13 cellular contexts compared by ENCODE assay signal in the genomic region with DNA sequence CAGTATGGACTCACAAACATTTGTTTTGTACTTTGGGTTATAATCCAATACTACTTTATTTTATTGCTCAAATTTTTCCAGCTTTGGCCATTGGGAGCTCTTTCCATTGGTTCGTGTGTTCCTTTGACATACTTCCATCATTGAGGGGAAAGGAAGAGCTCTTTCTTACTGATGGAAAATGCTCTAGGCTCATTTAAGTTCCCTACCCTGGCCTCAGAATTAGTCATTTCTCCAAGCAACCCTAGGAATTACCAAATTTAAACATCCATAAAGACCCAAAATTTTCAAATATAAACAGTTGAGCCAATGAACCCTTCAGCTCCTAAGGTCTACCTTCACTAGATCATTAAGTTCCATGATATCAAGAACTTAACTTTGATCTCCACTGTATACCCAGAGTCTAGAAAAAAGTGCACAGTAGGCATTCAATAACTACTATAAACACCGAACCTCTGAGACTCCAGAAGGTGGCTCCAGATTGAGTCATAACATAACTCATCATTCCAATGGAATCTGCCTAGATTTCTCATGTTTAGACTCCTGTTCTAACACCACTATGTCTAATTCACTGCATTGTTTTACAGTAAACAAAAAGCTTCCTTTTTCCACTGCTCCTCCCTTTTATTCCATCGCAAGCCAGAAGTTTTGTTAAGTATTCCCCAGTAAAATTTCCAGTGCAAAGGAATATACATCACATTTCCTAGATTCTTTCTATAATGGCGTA. TPM values are rescaled to one million over a fixed set of nuclear protein-coding genes. Genes with fewer than 3 reads are reported as not detected.
DNase-seq lines count a peak whose midpoint lies in the region; ATAC-seq and FAIRE-seq lines count a peak whose summit lies in the region.
"Had no signal": no experiment of that assay in that cellular context is flagged by ENCODE, and none has a peak within 500 bp of the region (broad histone marks: within the 10 kb centered on the region; RNA-seq: fewer than 3 reads in every experiment).

No MANE protein-coding gene starts in this region.

- no peaks in the 10 kb centered on the region for H3K9me3 ChIP-seq in T-helper 17 cell (ENCODE audit: control insufficient read depth, low read length, poor library complexity, severe bottlenecking)

- peaks cover 6% of the 10 kb centered on the region for H3K36me3 Mint-ChIP-seq in T-helper 17 cell (ENCODE audit: low read depth)

- peak overlapping the region; percentile 79 for H3K27ac ChIP-seq in epithelial cell of prostate
- H3K27ac ChIP-seq: parathyroid adenoma had no signal

- H3K27me3 Mint-ChIP-seq in T-helper 17 cell: no peaks in the 10 kb centered on the region

- ATAC-seq in T-helper 17 cell: no peak

- no peak overlapping the region for H3K27ac Mint-ChIP-seq in T-helper 17 cell
- H3K27ac Mint-ChIP-seq: T-helper 2 cell treated with Interferon-gamma antibody and Interleukin-4, amounts not matched to agents 5 μg/mL and 100 μg/mL, for 36 hours had no signal

- H3K4me3 Mint-ChIP-seq in T-helper 17 cell: no peak overlapping the region
- H3K4me3 Mint-ChIP-seq: T-helper 2 cell treated with Interferon-gamma antibody and Interleukin-4, amounts not matched to agents 5 μg/mL and 100 μg/mL, for 36 hours had no signal

- DNase-seq in GM03348 (ENCODE audit: low spot score): peak; percentile 69
- peak; percentile 68 for DNase-seq in RCC 7860 (ENCODE audit: low spot score)
- DNase-seq in epithelial cell of prostate (ENCODE audit: low read depth, low spot score): peak; percentile 26
- peak; percentile 65 for DNase-seq in non-pigmented ciliary epithelial cell (ENCODE audit: low read depth)
- no peak for DNase-seq in T-helper 17 cell
- no peak for DNase-seq in activated gamma-delta T cell (lab: John Stamatoyannopoulos, UW)
- no peak for DNase-seq in SIG-M5 treated with dmso at 0.1 percent for 504 hours (lab: John Stamatoyannopoulos, UW; ENCODE audit: unreplicated experiment)
- DNase-seq in HUDEP-2 (lab: John Stamatoyannopoulos, UW; ENCODE audit: unreplicated experiment in 76 of 76): no peak
- DNase-seq: activated CD8-positive, alpha-beta memory T cell treated with anti-CD3 and anti-CD28 coated beads, Interleukin-2, amount 50 U/mL, for 4 hours; NCI-H774 had no signal

- peaks cover 26% of the 10 kb centered on the region for H3K4me1 Mint-ChIP-seq in T-helper 17 cell

- FAIRE-seq in RCC 7860 (lab: Jason Lieb, UNC): peak; percentile 78
- FAIRE-seq: colon had no signal

RNA-seq across cellular contexts. Expression of gene SMURF2, which starts 39.0 kb away (rescaled TPM):
- total RNA-seq in T-helper 17 cell: 10 to 100 TPM; 25.4 to 26.6 TPM

Comparison
In these comparisons a context has a peak if more than half of its experiments do, and no peak if none do; other contexts are left out.
1. DNase-seq: peak in GM03348 (single experiment), RCC 7860 (single experiment), epithelial cell of prostate (single experiment) and non-pigmented ciliary epithelial cell (single experiment); none in T-helper 17 cell (0 of 3), activated gamma-delta T cell (single experiment), SIG-M5 treated with dmso at 0.1 percent for 504 hours (single experiment) and HUDEP-2 (0 of 76).